Comparison of ENCODE assay signal across 23 cellular contexts in genomic region chr19:5940260-5941208, GRCh38. TPM values are rescaled to one million over a fixed set of nuclear protein-coding genes. Genes with fewer than 3 reads are reported as not detected.
A peak's percentile ranks its signal among the peaks of the same experiment; 100 is the strongest.
DNase-seq lines count a peak whose midpoint lies in the region; ATAC-seq lines count a peak whose summit lies in the region.
"Had no signal": no experiment of that assay in that cellular context is flagged by ENCODE, and none has a peak within 500 bp of the region (broad histone marks: within the 10 kb centered on the region; RNA-seq: fewer than 3 reads in every experiment).

No MANE protein-coding gene starts in this region.

- H3K27me3 ChIP-seq in muscle layer of colon (ENCODE audit: control insufficient read depth in 1 of 2, insufficient read depth in 2 of 2, low read length in 2 of 2) (no peaks in the 10 kb centered on the region), skeletal muscle tissue (ENCODE audit: control insufficient read depth in 3 of 3, insufficient read depth in 3 of 3, low read length in 3 of 3) (no peaks in the 10 kb centered on the region)

- DNase-seq in activated naive CD4-positive, alpha-beta T cell treated with anti-CD3 and anti-CD28 coated beads for 36 hours = no peak
- DNase-seq in activated naive CD4-positive, alpha-beta T cell treated with anti-CD3 and anti-CD28 coated beads, Interleukin-2, amount 50 U/mL, for 72 hours (ENCODE audit: low spot score in 2 of 2) = no peak
- DNase-seq in central memory CD8-positive, alpha-beta T cell (ENCODE audit: low spot score in 2 of 2) = no peak
- no peak for DNase-seq in NCI-H1105 (lab: John Stamatoyannopoulos, UW)
- no peak for DNase-seq in globus pallidus (ENCODE audit: low spot score)
- no peak for DNase-seq in DMS153 (lab: John Stamatoyannopoulos, UW)
- DNase-seq: 8988T; CD4-positive, alpha-beta T cell; DMS53; EL; HCEC 1CT; NCI-H1105 treated with DMSO at 0.1 percent for 48 hours; NCI-H1694; NCI-H2081 treated with DMSO at 0.1 percent for 48 hours; NCI-H510A; NCI-H774; SHP77 had no signal

- H3K27ac Mint-ChIP-seq in activated naive CD4-positive, alpha-beta T cell treated with anti-CD3 and anti-CD28 coated beads for 36 hours = peak overlapping the region; percentile 30
- no peak overlapping the region for H3K27ac Mint-ChIP-seq in activated naive CD4-positive, alpha-beta T cell treated with anti-CD3 and anti-CD28 coated beads, Interleukin-2, amount 50 U/mL, for 72 hours
- peak overlapping the region; percentile 53 for H3K27ac Mint-ChIP-seq in central memory CD8-positive, alpha-beta T cell (ENCODE audit: low read depth)
- H3K27ac Mint-ChIP-seq: B cell; CD4-positive, alpha-beta T cell had no signal

- no peak for ATAC-seq in activated naive CD4-positive, alpha-beta T cell treated with anti-CD3 and anti-CD28 coated beads, Interleukin-2, amount 50 U/mL, for 72 hours
- no peak for ATAC-seq in central memory CD8-positive, alpha-beta T cell (replicated peaks; ENCODE audit: extremely low read depth, poor library complexity, severe bottlenecking)
- ATAC-seq: GM12878, GM23338 had no signal

- CTCF ChIA-PET in activated naive CD4-positive, alpha-beta T cell treated with anti-CD3 and anti-CD28 coated beads for 36 hours (lab: Charles Lee) = no interaction called here

- peaks cover 25% of the 10 kb centered on the region for H3K36me3 ChIP-seq in muscle layer of colon (ENCODE audit: insufficient read depth, low read length)
- peaks cover 21 to 44% (median 30%) of the 10 kb centered on the region in 3 donors for H3K36me3 ChIP-seq in skeletal muscle tissue (ENCODE audit: control insufficient read depth in 3 of 3, insufficient read depth in 3 of 3, low read length in 3 of 3)

- no peak overlapping the region for H3K4me3 Mint-ChIP-seq in activated naive CD4-positive, alpha-beta T cell treated with anti-CD3 and anti-CD28 coated beads for 36 hours
- no peak overlapping the region for H3K4me3 Mint-ChIP-seq in central memory CD8-positive, alpha-beta T cell
- H3K4me3 Mint-ChIP-seq: B cell; CD4-positive, alpha-beta T cell; GM23338 had no signal

- peaks cover 14% of the 10 kb centered on the region for H3K36me3 Mint-ChIP-seq in activated naive CD4-positive, alpha-beta T cell treated with anti-CD3 and anti-CD28 coated beads for 36 hours (ENCODE audit: low read depth)
- H3K36me3 Mint-ChIP-seq in activated naive CD4-positive, alpha-beta T cell treated with anti-CD3 and anti-CD28 coated beads, Interleukin-2, amount 50 U/mL, for 72 hours = peaks cover 0 to 5% of the 10 kb centered on the region in 2 donors
- peaks cover 20% of the 10 kb centered on the region for H3K36me3 Mint-ChIP-seq in central memory CD8-positive, alpha-beta T cell (ENCODE audit: insufficient read depth)

- no peaks in the 10 kb centered on the region for H3K9me3 Mint-ChIP-seq in activated naive CD4-positive, alpha-beta T cell treated with anti-CD3 and anti-CD28 coated beads for 36 hours
- H3K9me3 Mint-ChIP-seq in activated naive CD4-positive, alpha-beta T cell treated with anti-CD3 and anti-CD28 coated beads, Interleukin-2, amount 50 U/mL, for 72 hours = no peaks in the 10 kb centered on the region
- H3K9me3 Mint-ChIP-seq in central memory CD8-positive, alpha-beta T cell = no peaks in the 10 kb centered on the region
- H3K9me3 Mint-ChIP-seq: CD4-positive, alpha-beta T cell; GM23338 had no signal

- H3K9me3 ChIP-seq in muscle layer of colon (ENCODE audit: low read length) (no peaks in the 10 kb centered on the region), skeletal muscle tissue (ENCODE audit: control insufficient read depth in 3 of 3, low read length in 3 of 3) (no peaks in the 10 kb centered on the region)

- intact Hi-C loops in activated naive CD4-positive, alpha-beta T cell treated with anti-CD3 and anti-CD28 coated beads for 36 hours (cut with micrococcal nuclease) = no loop called here

- no peaks in the 10 kb centered on the region for H3K27me3 Mint-ChIP-seq in activated naive CD4-positive, alpha-beta T cell treated with anti-CD3 and anti-CD28 coated beads for 36 hours (ENCODE audit: low read depth)
- H3K27me3 Mint-ChIP-seq in central memory CD8-positive, alpha-beta T cell = no peaks in the 10 kb centered on the region
- H3K27me3 Mint-ChIP-seq: B cell; CD4-positive, alpha-beta T cell had no signal

- no peak overlapping the region for H3K9ac ChIP-seq in muscle layer of colon (ENCODE audit: low read length)
- H3K9ac ChIP-seq in skeletal muscle tissue (ENCODE audit: low read depth in 1 of 3, low read length in 3 of 3) = peak overlapping the region in 2 of 3 donors; percentile 33 to 57

- peaks cover 23% of the 10 kb centered on the region for H3K4me1 Mint-ChIP-seq in activated naive CD4-positive, alpha-beta T cell treated with anti-CD3 and anti-CD28 coated beads for 36 hours (ENCODE audit: low read depth)
- peaks cover 28% of the 10 kb centered on the region for H3K4me1 Mint-ChIP-seq in central memory CD8-positive, alpha-beta T cell
- H3K4me1 Mint-ChIP-seq: B cell had no signal

- H3K4me1 ChIP-seq in muscle layer of colon (ENCODE audit: insufficient read depth, low read length) (peaks cover 48% of the 10 kb centered on the region), skeletal muscle tissue (ENCODE audit: control insufficient read depth in 3 of 3, insufficient read depth in 3 of 3, low read length in 3 of 3) (peaks cover 24 to 41% (median 24%) of the 10 kb centered on the region in 3 donors)

- H3K4me3 ChIP-seq in muscle layer of colon (ENCODE audit: low read depth in 1 of 2, low read length in 2 of 2) (no peak overlapping the region), skeletal muscle tissue (ENCODE audit: low read length in 3 of 3) (no peak overlapping the region)
- H3K4me3 ChIP-seq: GM12878, GM23338 had no signal

- peak overlapping the region; percentile 75 for H3K27ac ChIP-seq in muscle layer of colon (ENCODE audit: low read depth, low read length)
- H3K27ac ChIP-seq in skeletal muscle tissue (ENCODE audit: low read depth, low read length) = no peak overlapping the region
- H3K27ac ChIP-seq: HL-60 had no signal

RNA-seq across cellular contexts. Expression of gene CAPS, which starts 26.5 kb away (rescaled TPM):
- total RNA-seq in activated naive CD4-positive, alpha-beta T cell treated with anti-CD3 and anti-CD28 coated beads for 36 hours = 1 to 10 TPM; 2.1 to 2.8 TPM
- total RNA-seq in activated naive CD4-positive, alpha-beta T cell treated with anti-CD3 and anti-CD28 coated beads, Interleukin-2, amount 50 U/mL, for 72 hours = 1 to 10 TPM; 5.1 to 6.0 TPM
- total RNA-seq in skeletal muscle tissue = 1.6 TPM

RNA-seq across cellular contexts. Expression of gene VMAC, which starts 35.9 kb away (rescaled TPM):
- total RNA-seq in activated naive CD4-positive, alpha-beta T cell treated with anti-CD3 and anti-CD28 coated beads for 36 hours = 1 to 10 TPM; 1.5 to 2.0 TPM
- total RNA-seq in activated naive CD4-positive, alpha-beta T cell treated with anti-CD3 and anti-CD28 coated beads, Interleukin-2, amount 50 U/mL, for 72 hours = 1 to 10 TPM; 3.8 to 3.9 TPM
- 3.7 TPM for total RNA-seq in skeletal muscle tissue

RNA-seq across cellular contexts. Expression of gene NDUFA11, which starts 36.9 kb away (rescaled TPM):
- total RNA-seq in activated naive CD4-positive, alpha-beta T cell treated with anti-CD3 and anti-CD28 coated beads for 36 hours = 100 to 1,000 TPM; 226 to 228 TPM
- total RNA-seq in activated naive CD4-positive, alpha-beta T cell treated with anti-CD3 and anti-CD28 coated beads, Interleukin-2, amount 50 U/mL, for 72 hours = 100 to 1,000 TPM; 206 to 224 TPM
- 202 TPM for total RNA-seq in skeletal muscle tissue

RNA-seq across cellular contexts. Expression of gene RANBP3, which starts 37.4 kb away (rescaled TPM):
- total RNA-seq in activated naive CD4-positive, alpha-beta T cell treated with anti-CD3 and anti-CD28 coated beads for 36 hours = 10 to 100 TPM; 77.9 to 80.5 TPM
- 100 to 1,000 TPM in 1 of 2 donors, 10 to 100 TPM in 1; 89.6 to 112 TPM for total RNA-seq in activated naive CD4-positive, alpha-beta T cell treated with anti-CD3 and anti-CD28 coated beads, Interleukin-2, amount 50 U/mL, for 72 hours
- total RNA-seq in skeletal muscle tissue = 26.6 TPM

Comparison
In these comparisons a context has a peak if more than half of its experiments do, and no peak if none do; other contexts are left out.
1. H3K27ac Mint-ChIP-seq: peak in activated naive CD4-positive, alpha-beta T cell treated with anti-CD3 and anti-CD28 coated beads for 36 hours (single experiment) and central memory CD8-positive, alpha-beta T cell (single experiment); none in activated naive CD4-positive, alpha-beta T cell treated with anti-CD3 and anti-CD28 coated beads, Interleukin-2, amount 50 U/mL, for 72 hours (0 of 2).